12 cellular contexts compared by ENCODE assay signal in genomic region chr1:244778356-244778755, GRCh38. TPM values are rescaled to one million over a fixed set of nuclear protein-coding genes. Genes with fewer than 3 reads are reported as not detected.
A peak's percentile ranks its signal among the peaks of the same experiment; 100 is the strongest.
DNase-seq lines count a peak whose midpoint lies in the region; ATAC-seq, FAIRE-seq and TF ChIP-seq lines count a peak whose summit lies in the region.
"Had no signal": no experiment of that assay in that cellular context is flagged by ENCODE, and none has a peak within 500 bp of the region (broad histone marks: within the 10 kb centered on the region; RNA-seq: fewer than 3 reads in every experiment).

No MANE protein-coding gene starts in this region.

- no peaks in the 10 kb centered on the region for H3K36me3 ChIP-seq in neuronal stem cell (replicated peaks in 1 of 2; ENCODE audit: control insufficient read depth in 2 of 2, insufficient read depth in 2 of 2, low read length in 2 of 2)

- no peak overlapping the region for H2BK5ac ChIP-seq in neuronal stem cell (ENCODE audit: low read length)

- 49% methylated on average over 2 of the region's 2 CpGs for WGBS in A549 (ENCODE audit: missing lambda C conversion rate)
- WGBS in neuronal stem cell (ENCODE audit: extremely low coverage in 2 of 2, insufficient read length in 2 of 2, insufficient replicate concordance in 1 of 2), 2 donors = no CpG with 5 or more reads among the region's 2 CpGs
- WGBS in lower leg skin, 2 donors = 26 to 51% methylated on average over 2 of the region's 2 CpGs

- POLR2A ChIA-PET in A549 (lab: Yijun Ruan, JAX) = no interaction called here

- H3K9ac ChIP-seq in neuronal stem cell (ENCODE audit: low read depth, low read length, poor library complexity) = no peak overlapping the region

- no peak overlapping the region for H3K23ac ChIP-seq in neuronal stem cell (ENCODE audit: low read depth, low read length, poor library complexity)

- intact Hi-C loops in lower leg skin (cut with DNase I; ENCODE audit: low total_unique reads) = no loop called here

- H3K9me3 ChIP-seq in A549 (no peaks in the 10 kb centered on the region), neuronal stem cell (replicated peaks in 1 of 2; ENCODE audit: control insufficient read depth in 2 of 2, insufficient read depth in 1 of 2, low read depth in 1 of 2, low read length in 2 of 2) (peaks cover 0 to 3% of the 10 kb centered on the region in 2 donors)

- H3K4me2 ChIP-seq in A549 = no peak overlapping the region
- H3K4me2 ChIP-seq in neuronal stem cell (ENCODE audit: insufficient read depth, low read length, poor library complexity, severe bottlenecking) = no peak overlapping the region

- H3K4me1 ChIP-seq in A549 (no peaks in the 10 kb centered on the region), neuronal stem cell (ENCODE audit: control insufficient read depth in 2 of 2, insufficient read depth in 1 of 2, low read depth in 1 of 2, low read length in 2 of 2) (no peaks in the 10 kb centered on the region)

- no peak overlapping the region for H2BK15ac ChIP-seq in neuronal stem cell (ENCODE audit: low read length)

- no peak overlapping the region for H4K8ac ChIP-seq in neuronal stem cell (ENCODE audit: low read depth, low read length)

- H3K27me3 ChIP-seq in neuronal stem cell (ENCODE audit: control insufficient read depth in 3 of 3, insufficient read depth in 3 of 3, low read depth in 1 of 3, low read length in 3 of 3) = no peaks in the 10 kb centered on the region

- peak; percentile 56 to 74; a peak in 3 of 6 replicates for ATAC-seq in A549
- ATAC-seq: activated CD8-positive, alpha-beta memory T cell treated with anti-CD3 and anti-CD28 coated beads, Interleukin-2, amount 10 ng/mL, durations not matched to agents 7 days and 5 days had no signal

- H2AFZ ChIP-seq in neuronal stem cell (ENCODE audit: low read length) = no peak overlapping the region

- H3K18ac ChIP-seq in neuronal stem cell (ENCODE audit: low read length) = no peak overlapping the region

- H3K27ac ChIP-seq in A549 = no peak overlapping the region
- no peak overlapping the region for H3K27ac ChIP-seq in neuronal stem cell (replicated peaks; ENCODE audit: low read length)

- H4K91ac ChIP-seq in neuronal stem cell (ENCODE audit: low read depth, low read length, poor library complexity) = no peak overlapping the region

- TF ChIP-seq CTCF in A549 (IDR thresholded peaks at IDR 0.05) (no peak), HFF-Myc (IDR thresholded peaks at IDR 0.05; ENCODE audit: low read depth, low read length, missing control alignments) (no peak), fibroblast of the aortic adventitia (IDR thresholded peaks at IDR 0.05; ENCODE audit: insufficient read depth, low read length) (no peak), lower leg skin (IDR thresholded peaks at IDR 0.05) (no peak)

- TF ChIP-seq POLR2A in A549 (IDR thresholded peaks at IDR 0.05; ENCODE audit: low read length) (no peak), lower leg skin (IDR thresholded peaks at IDR 0.05) (no peak)

- H3K79me1 ChIP-seq in neuronal stem cell (ENCODE audit: low read depth, low read length) = no peaks in the 10 kb centered on the region

- no peak overlapping the region for H2BK120ac ChIP-seq in neuronal stem cell (ENCODE audit: low read depth, low read length)

- no peak overlapping the region for H2AK5ac ChIP-seq in neuronal stem cell (ENCODE audit: low read depth, low read length)

- H3K14ac ChIP-seq in neuronal stem cell (ENCODE audit: low read length) = no peak overlapping the region

- FAIRE-seq in A549 (lab: Jason Lieb, UNC) = no peak
- FAIRE-seq: colon had no signal

- CTCF ChIA-PET in A549 (lab: Yijun Ruan, JAX) = interaction anchor here (1.1 to 1.3 kb wide), 3 partner anchors 19 to 264 kb away, joined by 3 read pairs; no protein-coding TSS in a partner anchor

- no peak for TF ChIP-seq RAD21 in A549 (conservative IDR thresholded peaks at IDR 0.05 in 1 of 2, IDR thresholded peaks at IDR 0.05 in 1 of 2)

- TF ChIP-seq EP300 in A549 (IDR thresholded peaks at IDR 0.05) = no peak

- DNase-seq in A549 (ENCODE audit: low read depth in 1 of 2, low spot score in 1 of 2) (peak in 1 of 2 experiments; percentile 27), HFF-Myc (ENCODE audit: extremely low read depth, low read depth) (peak; percentile 68), T1000 (lab: John Stamatoyannopoulos, UW) (peak; percentile 12), fibroblast of the aortic adventitia (ENCODE audit: low read depth) (peak; percentile 70), neuronal stem cell (ENCODE audit: low spot score) (no peak), lower leg skin (ENCODE audit: low spot score in 2 of 2) (no peak), NCI-H2029 treated with DMSO at 0.1 percent for 48 hours (lab: John Stamatoyannopoulos, UW) (no peak)
- DNase-seq in activated CD4-positive, alpha-beta T cell treated with anti-CD3 and anti-CD28 coated beads for 1 hour = no peak
- DNase-seq: activated CD8-positive, alpha-beta memory T cell treated with anti-CD3 and anti-CD28 coated beads, Interleukin-2, amount 10 ng/mL, durations not matched to agents 7 days and 5 days; NCI-H1694 treated with DMSO at 0.1 percent for 48 hours; SHP77 had no signal

- no peak overlapping the region for H2BK12ac ChIP-seq in neuronal stem cell (ENCODE audit: low read length)

- H3K4me3 ChIP-seq in A549 (no peak overlapping the region), HFF-Myc (replicated peaks; ENCODE audit: low read depth, low read length) (no peak overlapping the region), fibroblast of the aortic adventitia (ENCODE audit: low read depth, low read length) (no peak overlapping the region), neuronal stem cell (ENCODE audit: low read length in 2 of 2) (no peak overlapping the region), lower leg skin (ENCODE audit: low read depth, poor library complexity, severe bottlenecking) (no peak overlapping the region)

- no peak overlapping the region for H3K4ac ChIP-seq in neuronal stem cell (ENCODE audit: low read length)

TF ChIP-seq in A549, 52 proteins besides CTCF, POLR2A, EP300 and RAD21:
- TF ChIP-seq FOSL2 (IDR thresholded peaks at IDR 0.05) (no peak), FOSL2 (CRISPR knock-in tag; IDR thresholded peaks at IDR 0.05) (peak; percentile 66), POLR2AphosphoS2 (conservative IDR thresholded peaks at IDR 0.05; ENCODE audit: low read length) (no peak), FOXS1 (CRISPR knock-in tag; IDR thresholded peaks at IDR 0.05) (no peak), GATA3 (IDR thresholded peaks at IDR 0.05; ENCODE audit: borderline replicate concordance) (no peak), RARB (CRISPR knock-in tag; IDR thresholded peaks at IDR 0.05) (no peak)
- TF ChIP-seq, protein P1, sequence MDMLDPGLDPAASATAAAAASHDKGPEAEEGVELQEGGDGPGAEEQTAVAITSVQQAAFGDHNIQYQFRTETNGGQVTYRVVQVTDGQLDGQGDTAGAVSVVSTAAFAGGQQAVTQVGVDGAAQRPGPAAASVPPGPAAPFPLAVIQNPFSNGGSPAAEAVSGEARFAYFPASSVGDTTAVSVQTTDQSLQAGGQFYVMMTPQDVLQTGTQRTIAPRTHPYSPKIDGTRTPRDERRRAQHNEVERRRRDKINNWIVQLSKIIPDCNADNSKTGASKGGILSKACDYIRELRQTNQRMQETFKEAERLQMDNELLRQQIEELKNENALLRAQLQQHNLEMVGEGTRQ (IDR thresholded peaks at IDR 0.05) = no peak

RNA-seq across cellular contexts. Expression of gene COX20, which starts 57.1 kb away (rescaled TPM):
- polyA plus RNA-seq in A549 (2011; rRNA removed) = 28.1 and 65.4 TPM in 2 replicates
- polyA plus RNA-seq in A549 (2012; cell fraction: cytosol; rRNA removed) = 12.6 and 14.4 TPM in 2 replicates
- polyA plus RNA-seq in A549 (2012; cell fraction: nucleus; rRNA removed) = 3.5 and 6.2 TPM in 2 replicates
- polyA plus RNA-seq in A549 (2017; fragmentation: RNase III; extraction: RNeasy Plus Mini Kit Qiagen cat#74134 plus additional on column Dnase treatment) = 64.4 to 78.2 TPM (median 74.6 TPM) in 3 replicates
- polyA minus RNA-seq in A549 (2011; rRNA and poly(A)+ RNA removed) = 6.1 and 6.7 TPM in 2 replicates
- total RNA-seq in fibroblast of the aortic adventitia (ENCODE audit: low replicate concordance) = 44.2 and 98.5 TPM in 2 replicates
- polyA plus RNA-seq in neuronal stem cell (2013, experiment 1 of 2) = 32.4 TPM
- 32.4 TPM for polyA plus RNA-seq in neuronal stem cell (2013, experiment 2 of 2)
- 10 to 100 TPM; 12.3 to 23.4 (median 20.2) TPM for total RNA-seq in lower leg skin

Comparison
In these comparisons a context has a peak if more than half of its experiments do, and no peak if none do; other contexts are left out.
1. DNase-seq: peak in HFF-Myc (single experiment), T1000 (single experiment) and fibroblast of the aortic adventitia (single experiment); none in neuronal stem cell (single experiment), lower leg skin (0 of 2), activated CD4-positive, alpha-beta T cell treated with anti-CD3 and anti-CD28 coated beads for 1 hour (single experiment) and NCI-H2029 treated with DMSO at 0.1 percent for 48 hours (single experiment).